8 cellular contexts compared by ENCODE assay signal in the genomic region with DNA sequence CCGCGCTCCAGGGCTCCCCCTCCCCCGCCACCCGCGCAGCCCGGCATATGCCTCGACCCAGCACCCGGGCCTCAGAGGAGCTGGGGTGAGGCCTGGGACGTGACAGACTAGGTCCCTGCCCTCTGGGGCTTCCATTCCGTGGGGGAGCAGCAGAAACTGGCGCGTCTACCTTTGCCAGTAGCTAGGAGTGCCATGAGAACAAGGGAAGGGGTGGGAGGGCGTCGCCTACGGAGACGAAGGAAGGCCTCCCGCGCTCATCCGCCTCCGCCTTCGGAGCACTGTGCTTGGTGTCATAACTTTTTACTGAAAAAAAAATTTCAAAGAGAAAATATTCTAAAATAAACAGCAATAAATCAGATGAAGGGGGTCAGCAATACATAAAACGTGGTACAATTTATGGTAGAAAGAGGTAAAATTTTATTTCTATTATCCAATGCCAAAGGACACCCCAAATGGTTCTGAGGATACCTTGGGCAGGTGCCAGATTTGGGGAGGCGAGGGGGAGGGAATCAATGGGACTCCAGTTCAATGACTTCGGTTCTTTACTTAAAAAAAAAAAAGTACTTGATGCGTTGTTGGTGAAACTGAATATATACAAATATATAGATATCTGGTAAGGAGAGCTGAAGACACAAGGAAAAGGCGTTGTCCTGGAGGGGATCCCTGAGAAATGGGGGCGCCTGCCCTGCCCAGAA. TPM values are rescaled to one million over a fixed set of nuclear protein-coding genes. Genes with fewer than 3 reads are reported as not detected.
A peak's percentile ranks its signal among the peaks of the same experiment; 100 is the strongest.
DNase-seq lines count a peak whose midpoint lies in the region; ATAC-seq, FAIRE-seq and TF ChIP-seq lines count a peak whose summit lies in the region.

No MANE protein-coding gene starts in this region.

- H3K4me1 ChIP-seq in fibroblast of lung (ENCODE audit: control insufficient read depth, extremely low read depth, insufficient read depth, low read length), result peaks cover 11% of the 10 kb centered on the region
- peaks cover 5 to 11% (median 10%) of the 10 kb centered on the region in 3 donors for H3K4me1 ChIP-seq in pancreas

- no peak overlapping the region for H3K27ac ChIP-seq in fibroblast of lung (ENCODE audit: insufficient read depth, low read length)
- peak overlapping the region; percentile 84 to 97 (median 93) for H3K27ac ChIP-seq in pancreas

- DNase-seq in activated CD4-positive, alpha-beta T cell treated with anti-CD3 and anti-CD28 coated beads, Interleukin-2, amount 10 ng/mL, durations not matched to agents 7 days and 5 days, result peak; percentile 22
- DNase-seq in fibroblast of lung (ENCODE audit: low read depth in 2 of 2) (no peak), pancreas (peak in 4 of 6 donors; percentile 50 to 76 (median 62)), COLO668 (lab: John Stamatoyannopoulos, UW; ENCODE audit: unreplicated experiment) (no peak), OCI-M1 (lab: John Stamatoyannopoulos, UW) (no peak), dermis blood vessel endothelial cell (no peak)

- CTCF ChIA-PET in activated CD4-positive, alpha-beta T cell treated with anti-CD3 and anti-CD28 coated beads, Interleukin-2, amount 10 ng/mL, durations not matched to agents 7 days and 5 days (lab: Charles Lee), result interaction anchor here (0.7 to 7.0 kb wide), 8 partner anchors 11 to 184 kb away, joined by 3 to 60 read pairs (median 6); no protein-coding TSS in a partner anchor

- H3K9ac ChIP-seq in fibroblast of lung (ENCODE audit: insufficient read depth, low read length), result no peak overlapping the region

- peaks cover 13% of the 10 kb centered on the region for H3K27me3 Mint-ChIP-seq in activated CD4-positive, alpha-beta T cell treated with anti-CD3 and anti-CD28 coated beads, Interleukin-2, amount 10 ng/mL, durations not matched to agents 7 days and 5 days

- H3K79me2 ChIP-seq in fibroblast of lung (ENCODE audit: control insufficient read depth, insufficient read depth, low read length), result no peaks in the 10 kb centered on the region

- no peaks in the 10 kb centered on the region for H3K9me3 Mint-ChIP-seq in activated CD4-positive, alpha-beta T cell treated with anti-CD3 and anti-CD28 coated beads, Interleukin-2, amount 10 ng/mL, durations not matched to agents 7 days and 5 days

- ATAC-seq in GM21423 (IDR thresholded peaks at IDR 0.05; ENCODE audit: unreplicated experiment), result peak; percentile 3
- ATAC-seq in pancreas, result peak; percentile 9 to 23 (median 17)
- ATAC-seq in GM18858 (IDR thresholded peaks at IDR 0.05; ENCODE audit: unreplicated experiment), result no peak

- H3K27ac Mint-ChIP-seq in activated CD4-positive, alpha-beta T cell treated with anti-CD3 and anti-CD28 coated beads, Interleukin-2, amount 10 ng/mL, durations not matched to agents 7 days and 5 days, result peak overlapping the region; percentile 78

- no peaks in the 10 kb centered on the region for H4K20me1 ChIP-seq in fibroblast of lung (ENCODE audit: control insufficient read depth, extremely low read depth, insufficient read depth, low read length)

- POLR2A ChIA-PET in activated CD4-positive, alpha-beta T cell treated with anti-CD3 and anti-CD28 coated beads, Interleukin-2, amount 10 ng/mL, durations not matched to agents 7 days and 5 days (lab: Charles Lee), result interaction anchor here (2.8 kb wide), 1 partner anchor 10 kb away, joined by 13 read pairs; no protein-coding TSS in a partner anchor

- FAIRE-seq in pancreas (lab: Jason Lieb, UNC), result no peak

- no peaks in the 10 kb centered on the region for H3K36me3 Mint-ChIP-seq in activated CD4-positive, alpha-beta T cell treated with anti-CD3 and anti-CD28 coated beads, Interleukin-2, amount 10 ng/mL, durations not matched to agents 7 days and 5 days (ENCODE audit: low read depth)

- H3K9me3 ChIP-seq in fibroblast of lung (ENCODE audit: control insufficient read depth, insufficient read depth, low read depth, low read length) (no peaks in the 10 kb centered on the region), pancreas (no peaks in the 10 kb centered on the region)

- H3K36me3 ChIP-seq in fibroblast of lung (ENCODE audit: control insufficient read depth, insufficient read depth, low read length), result no peaks in the 10 kb centered on the region
- H3K36me3 ChIP-seq in pancreas, result no peaks in the 10 kb centered on the region

- H3K27me3 ChIP-seq in fibroblast of lung (ENCODE audit: control insufficient read depth, insufficient read depth, low read length), result no peaks in the 10 kb centered on the region
- no peaks in the 10 kb centered on the region for H3K27me3 ChIP-seq in pancreas

- intact Hi-C loops in pancreas (cut with DNase I), result no loop called here

- no peak overlapping the region for H2AFZ ChIP-seq in fibroblast of lung (ENCODE audit: low read length)

- 21 to 23% methylated on average over 27 of the region's 27 CpGs for WGBS in pancreas, 2 donors

- H3K4me3 Mint-ChIP-seq in activated CD4-positive, alpha-beta T cell treated with anti-CD3 and anti-CD28 coated beads, Interleukin-2, amount 10 ng/mL, durations not matched to agents 7 days and 5 days, result peak overlapping the region; percentile 82

- TF ChIP-seq CTCF in fibroblast of lung (conservative IDR thresholded peaks at IDR 0.05 in 1 of 2, IDR thresholded peaks at IDR 0.05 in 1 of 2; ENCODE audit: low read depth in 1 of 2, low read length in 2 of 2), result no peak
- TF ChIP-seq CTCF in pancreas (IDR thresholded peaks at IDR 0.05), result no peak

- H3K4me1 Mint-ChIP-seq in activated CD4-positive, alpha-beta T cell treated with anti-CD3 and anti-CD28 coated beads, Interleukin-2, amount 10 ng/mL, durations not matched to agents 7 days and 5 days, result peaks cover 28% of the 10 kb centered on the region

- peak overlapping the region in 1 of 4 experiments; percentile 70 for H3K4me3 ChIP-seq in fibroblast of lung (replicated peaks in 1 of 4; ENCODE audit: control extremely low read depth in 1 of 4, insufficient read depth in 1 of 4, low read depth in 3 of 4, low read length in 4 of 4)
- peak overlapping the region; percentile 49 to 80 (median 64) for H3K4me3 ChIP-seq in pancreas

- peak overlapping the region; percentile 75 for H3K4me2 ChIP-seq in fibroblast of lung (ENCODE audit: extremely low read depth, insufficient read depth, low read length)

RNA-seq across cellular contexts. Expression of gene GRID1, which starts 35.1 kb away (rescaled TPM):
- total RNA-seq in activated CD4-positive, alpha-beta T cell treated with anti-CD3 and anti-CD28 coated beads, Interleukin-2, amount 10 ng/mL, durations not matched to agents 7 days and 5 days, result not detected
- total RNA-seq in fibroblast of lung (0.33 and 0.51 TPM in 2 replicates), pancreas (1 to 10 TPM in 3 of 6 donors, under 1 TPM in 3; 0.67 to 1.5 (median 1.0) TPM), dermis blood vessel endothelial cell (not detected in 2 replicates)
- polyA plus RNA-seq in fibroblast of lung (0.03 TPM in 2 replicates), pancreas (under 1 TPM; 0.05 to 0.15 TPM)
- 0.07 TPM in 1 of 2 replicates, not detected in the other for polyA plus RNA-seq in fibroblast of lung (2012)
- 0.41 TPM in 1 of 2 replicates, not detected in the other for polyA minus RNA-seq in fibroblast of lung (ENCODE audit: low replicate concordance)

Comparison
In these comparisons a context has a peak if more than half of its experiments do, and no peak if none do; other contexts are left out.
1. DNase-seq: peak in activated CD4-positive, alpha-beta T cell treated with anti-CD3 and anti-CD28 coated beads, Interleukin-2, amount 10 ng/mL, durations not matched to agents 7 days and 5 days (single experiment) and pancreas (4 of 6); none in fibroblast of lung (0 of 2), COLO668 (single experiment), OCI-M1 (single experiment) and dermis blood vessel endothelial cell (single experiment).